Comparison of ENCODE assay signal across 1 cellular context in the genomic region with DNA sequence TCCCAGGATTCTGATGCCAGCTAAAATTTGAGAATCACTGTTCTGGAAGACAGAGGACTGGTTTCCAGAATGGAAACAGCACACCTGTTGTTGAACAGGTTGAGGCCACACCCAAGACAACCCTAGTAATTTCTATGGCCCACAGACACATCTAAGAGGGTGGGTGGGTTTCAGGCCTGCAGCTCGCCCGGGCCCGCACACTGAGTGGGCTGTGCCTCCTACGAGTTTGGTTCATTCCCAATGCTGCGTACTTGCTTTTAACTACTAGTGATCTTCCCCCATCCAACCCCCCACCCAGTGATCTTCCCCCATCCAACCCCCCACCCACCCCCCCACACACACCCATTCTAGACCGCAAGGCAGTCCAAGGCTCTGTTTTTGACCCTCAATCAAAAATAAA.
TF ChIP-seq lines count a peak whose summit lies in the region.

No MANE protein-coding gene starts in this region.

TF ChIP-seq in K562, 482 proteins besides CTCF, POLR2A, EP300 and RAD21:
- TF ChIP-seq, protein P1, sequence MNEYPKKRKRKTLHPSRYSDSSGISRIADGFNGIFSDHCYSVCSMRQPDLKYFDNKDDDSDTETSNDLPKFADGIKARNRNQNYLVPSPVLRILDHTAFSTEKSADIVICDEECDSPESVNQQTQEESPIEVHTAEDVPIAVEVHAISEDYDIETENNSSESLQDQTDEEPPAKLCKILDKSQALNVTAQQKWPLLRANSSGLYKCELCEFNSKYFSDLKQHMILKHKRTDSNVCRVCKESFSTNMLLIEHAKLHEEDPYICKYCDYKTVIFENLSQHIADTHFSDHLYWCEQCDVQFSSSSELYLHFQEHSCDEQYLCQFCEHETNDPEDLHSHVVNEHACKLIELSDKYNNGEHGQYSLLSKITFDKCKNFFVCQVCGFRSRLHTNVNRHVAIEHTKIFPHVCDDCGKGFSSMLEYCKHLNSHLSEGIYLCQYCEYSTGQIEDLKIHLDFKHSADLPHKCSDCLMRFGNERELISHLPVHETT (CRISPR knock-in tag; conservative IDR thresholded peaks at IDR 0.05 in 1 of 2, IDR thresholded peaks at IDR 0.05 in 1 of 2): no peak
- TF ChIP-seq, protein P2, sequence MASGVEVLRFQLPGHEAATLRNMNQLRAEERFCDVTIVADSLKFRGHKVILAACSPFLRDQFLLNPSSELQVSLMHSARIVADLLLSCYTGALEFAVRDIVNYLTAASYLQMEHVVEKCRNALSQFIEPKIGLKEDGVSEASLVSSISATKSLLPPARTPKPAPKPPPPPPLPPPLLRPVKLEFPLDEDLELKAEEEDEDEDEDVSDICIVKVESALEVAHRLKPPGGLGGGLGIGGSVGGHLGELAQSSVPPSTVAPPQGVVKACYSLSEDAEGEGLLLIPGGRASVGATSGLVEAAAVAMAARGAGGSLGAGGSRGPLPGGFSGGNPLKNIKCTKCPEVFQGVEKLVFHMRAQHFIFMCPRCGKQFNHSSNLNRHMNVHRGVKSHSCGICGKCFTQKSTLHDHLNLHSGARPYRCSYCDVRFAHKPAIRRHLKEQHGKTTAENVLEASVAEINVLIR (CRISPR knock-in tag; IDR thresholded peaks at IDR 0.05): no peak
- no peak for TF ChIP-seq FOS (IDR thresholded peaks at IDR 0.05; ENCODE audit: extremely low read depth, insufficient read length)
